Comparison of ENCODE assay signal across 15 cellular contexts in the genomic region with DNA sequence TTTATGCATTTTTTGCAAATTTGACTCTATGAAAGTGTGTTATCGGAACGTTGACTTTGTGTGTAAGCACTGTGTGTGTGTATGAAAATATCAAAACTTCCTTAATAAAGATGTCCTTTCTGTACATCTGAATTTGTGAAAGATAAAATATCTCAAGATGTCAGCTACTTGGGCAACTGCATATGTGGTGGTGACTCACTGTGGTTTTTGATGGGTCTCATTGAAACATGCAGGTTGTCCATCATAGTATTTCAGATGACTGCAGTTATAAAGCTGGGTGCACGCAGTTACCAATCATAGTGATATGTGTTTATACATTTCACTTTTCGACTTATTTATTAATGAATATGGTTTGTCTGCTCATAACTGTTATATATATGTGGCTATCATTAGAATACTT. TPM values are rescaled to one million over a fixed set of nuclear protein-coding genes. Genes with fewer than 3 reads are reported as not detected.
DNase-seq lines count a peak whose midpoint lies in the region; ATAC-seq and TF ChIP-seq lines count a peak whose summit lies in the region.
"Had no signal": no experiment of that assay in that cellular context is flagged by ENCODE, and none has a peak within 500 bp of the region (broad histone marks: within the 10 kb centered on the region; RNA-seq: fewer than 3 reads in every experiment).

No MANE protein-coding gene starts in this region.

- H3K79me2 ChIP-seq in Karpas-422 (ENCODE audit: low read length): no peaks in the 10 kb centered on the region

- no peak overlapping the region for H3K4me3 ChIP-seq in vagina
- no peak overlapping the region for H3K4me3 ChIP-seq in Karpas-422 (ENCODE audit: low read length)

- H3K9ac ChIP-seq in Karpas-422 (ENCODE audit: low read length): no peak overlapping the region

- no peak for TF ChIP-seq CTCF in vagina (IDR thresholded peaks at IDR 0.05)

- peaks cover 3% of the 10 kb centered on the region for H3K27me3 Mint-ChIP-seq in activated T-helper 17 cell treated with anti-CD3 and anti-CD28 coated beads, Interleukin-2, amount 50 U/mL, for 72 hours

- H3K4me2 ChIP-seq in Karpas-422 (ENCODE audit: low read depth, low read length, poor library complexity, severe bottlenecking): no peak overlapping the region

- H3K9me3 ChIP-seq in vagina: no peaks in the 10 kb centered on the region
- H3K9me3 ChIP-seq in Karpas-422 (ENCODE audit: low read length): no peaks in the 10 kb centered on the region

- no peak overlapping the region for H2AFZ ChIP-seq in Karpas-422 (ENCODE audit: low read length)

- no peak for TF ChIP-seq POLR2A in vagina (IDR thresholded peaks at IDR 0.05)

- H3K27me3 ChIP-seq in vagina (no peaks in the 10 kb centered on the region), Karpas-422 (ENCODE audit: low read length) (no peaks in the 10 kb centered on the region)

- no peaks in the 10 kb centered on the region for H4K20me1 ChIP-seq in Karpas-422 (ENCODE audit: insufficient read depth, low read depth, low read length)

- H3K4me3 Mint-ChIP-seq in activated T-helper 17 cell treated with anti-CD3 and anti-CD28 coated beads, Interleukin-2, amount 50 U/mL, for 72 hours: peak overlapping the region; percentile 82
- H3K4me3 Mint-ChIP-seq: neural crest cell had no signal

- no peak for DNase-seq in activated naive CD4-positive, alpha-beta T cell treated with anti-CD3 and anti-CD28 coated beads, Interleukin-2, amount 50 U/mL, for 72 hours (ENCODE audit: low spot score in 2 of 2)
- DNase-seq in activated naive CD4-positive, alpha-beta T cell treated with Interleukin-2 at 50 U/mL for 16 hours: no peak
- peak; percentile 85 for DNase-seq in MV-4-11 (lab: John Stamatoyannopoulos, UW)
- peak; percentile 31 for DNase-seq in renal cortical epithelial cell (ENCODE audit: low read depth)
- DNase-seq in left cardiac atrium: no peak
- DNase-seq in vagina (ENCODE audit: extremely low spot score in 2 of 2): no peak
- no peak for DNase-seq in Karpas-422
- DNase-seq: COR-L47, mesenchymal stem cell, NCI-H2107, NCI-H774, SHP77, trophoblast cell had no signal

- H3K36me3 ChIP-seq in vagina (no peaks in the 10 kb centered on the region), Karpas-422 (ENCODE audit: insufficient read depth, low read length) (no peaks in the 10 kb centered on the region)

- ATAC-seq in activated naive CD4-positive, alpha-beta T cell treated with anti-CD3 and anti-CD28 coated beads, Interleukin-2, amount 50 U/mL, for 72 hours: peak in 1 of 2 donors; percentile 17
- ATAC-seq in activated T-helper 17 cell treated with anti-CD3 and anti-CD28 coated beads, Interleukin-2, amount 50 U/mL, for 72 hours (replicated peaks): peak; percentile 20
- no peak for ATAC-seq in left cardiac atrium

- H3K36me3 Mint-ChIP-seq in activated naive CD4-positive, alpha-beta T cell treated with anti-CD3 and anti-CD28 coated beads, Interleukin-2, amount 50 U/mL, for 72 hours: peaks cover 4 to 33% of the 10 kb centered on the region in 2 donors
- peaks cover 11% of the 10 kb centered on the region for H3K36me3 Mint-ChIP-seq in activated T-helper 17 cell treated with anti-CD3 and anti-CD28 coated beads, Interleukin-2, amount 50 U/mL, for 72 hours (ENCODE audit: low read depth)

- no peaks in the 10 kb centered on the region for H3K9me2 ChIP-seq in Karpas-422 (replicated peaks; ENCODE audit: insufficient read depth, low read length)

- no peaks in the 10 kb centered on the region for H3K4me1 ChIP-seq in vagina
- H3K4me1 ChIP-seq in Karpas-422 (ENCODE audit: low read length): no peaks in the 10 kb centered on the region; the same call in 1 of the 2 replicates

- H3K27ac Mint-ChIP-seq in activated naive CD4-positive, alpha-beta T cell treated with anti-CD3 and anti-CD28 coated beads, Interleukin-2, amount 50 U/mL, for 72 hours: peak overlapping the region; percentile 99 to 100
- peak overlapping the region; percentile 97 for H3K27ac Mint-ChIP-seq in activated T-helper 17 cell treated with anti-CD3 and anti-CD28 coated beads, Interleukin-2, amount 50 U/mL, for 72 hours

- no peak overlapping the region for H3K27ac ChIP-seq in vagina
- no peak overlapping the region for H3K27ac ChIP-seq in Karpas-422 (ENCODE audit: low read length)

- intact Hi-C loops in left cardiac atrium (cut with DNase I): loop anchor here in 1 of 2 donors (10.0 kb wide), 1 partner anchor 108 kb away; no protein-coding TSS in a partner anchor
- intact Hi-C loops in vagina (cut with DNase I): no loop called here

- peaks cover 24% of the 10 kb centered on the region for H3K4me1 Mint-ChIP-seq in activated T-helper 17 cell treated with anti-CD3 and anti-CD28 coated beads, Interleukin-2, amount 50 U/mL, for 72 hours
- H3K4me1 Mint-ChIP-seq: neural crest cell had no signal

- peaks cover 0 to 4% of the 10 kb centered on the region in 2 donors for H3K9me3 Mint-ChIP-seq in activated naive CD4-positive, alpha-beta T cell treated with anti-CD3 and anti-CD28 coated beads, Interleukin-2, amount 50 U/mL, for 72 hours
- H3K9me3 Mint-ChIP-seq in activated T-helper 17 cell treated with anti-CD3 and anti-CD28 coated beads, Interleukin-2, amount 50 U/mL, for 72 hours: no peaks in the 10 kb centered on the region
- H3K9me3 Mint-ChIP-seq: neural crest cell had no signal

RNA-seq across cellular contexts. Expression of a gene that starts 19.7 kb away (rescaled TPM):
- 1 to 10 TPM in 1 of 2 donors, under 1 TPM in 1; 0.96 to 5.8 TPM for total RNA-seq in activated naive CD4-positive, alpha-beta T cell treated with anti-CD3 and anti-CD28 coated beads, Interleukin-2, amount 50 U/mL, for 72 hours
- 1 to 10 TPM; 1.6 to 2.2 TPM for total RNA-seq in activated T-helper 17 cell treated with anti-CD3 and anti-CD28 coated beads, Interleukin-2, amount 50 U/mL, for 72 hours
- total RNA-seq in renal cortical epithelial cell (12.7 and 19.5 TPM in 2 replicates), left cardiac atrium (1 to 10 TPM; 4.7 to 8.9 TPM), vagina (2.2 TPM)
- total RNA-seq in Karpas-422 (2014; rRNA removed; shearing (Covaris generic); ENCODE audit: low replicate concordance): 1.2 and 2.0 TPM in 2 replicates

Comparison
In these comparisons a context has a peak if more than half of its experiments do, and no peak if none do; other contexts are left out.
1. DNase-seq: peak in MV-4-11 (single experiment) and renal cortical epithelial cell (single experiment); none in activated naive CD4-positive, alpha-beta T cell treated with anti-CD3 and anti-CD28 coated beads, Interleukin-2, amount 50 U/mL, for 72 hours (0 of 2), activated naive CD4-positive, alpha-beta T cell treated with Interleukin-2 at 50 U/mL for 16 hours (single experiment), left cardiac atrium (single experiment), vagina (0 of 2) and Karpas-422 (single experiment).